Comparison of ENCODE assay signal across 8 cellular contexts in genomic region chr1:6613361-6614018, GRCh38. TPM values are rescaled to one million over a fixed set of nuclear protein-coding genes. Genes with fewer than 3 reads are reported as not detected.
DNase-seq lines count a peak whose midpoint lies in the region; ATAC-seq and TF ChIP-seq lines count a peak whose summit lies in the region.

PHF13 (plus strand) TSS chr1:6613731; CDS start chr1:6614067, 336 bp downstream.

- POLR2A ChIA-PET in SK-N-SH (lab: Yijun Ruan, JAX), result interaction anchor here (0.6 kb wide), 1 partner anchor 67 kb away, joined by 3 read pairs; no protein-coding TSS in a partner anchor

- peak within 1 kb of the TSS; percentile 93 for H3K4me2 ChIP-seq in SK-N-SH

- no peaks in the 10 kb centered on the region for H3K9me3 ChIP-seq in SK-N-SH

- CTCF ChIA-PET in SK-N-SH (lab: Yijun Ruan, JAX), result interaction anchor here (1.0 to 1.1 kb wide), 2 partner anchors 10 to 58 kb away, joined by 4 to 5 read pairs; partner anchors contain the start of genes KLHL21, NOL9 and TAS1R1

- peaks cover 0 to 3% of the 10 kb centered on the region in 2 experiments for H3K36me3 ChIP-seq in SK-N-SH (replicated peaks in 1 of 2; ENCODE audit: control insufficient read depth in 1 of 2, insufficient read depth in 2 of 2, low read length in 1 of 2)

- WGBS in SK-N-SH (ENCODE audit: low lambda C conversion rate), result 0% methylated on average over 11 of the region's 84 CpGs

- peak within 1 kb of the TSS; percentile 77 to 78 for H3K27ac ChIP-seq in SK-N-SH (ENCODE audit: low read depth in 2 of 2, low read length in 1 of 2)

- no peak; a peak in 1 of 4 replicates for TF ChIP-seq EP300 in SK-N-SH (IDR thresholded peaks at IDR 0.05; ENCODE audit: borderline replicate concordance in 1 of 2, low read depth in 1 of 2, low read length in 1 of 2)

- peaks cover 44% of the 10 kb centered on the region for H3K79me2 ChIP-seq in SK-N-SH (ENCODE audit: insufficient read depth)

- ATAC-seq in HG02610 (IDR thresholded peaks at IDR 0.05; ENCODE audit: unreplicated experiment), result peak; percentile 90

- no peaks in the 10 kb centered on the region for H3K9me2 ChIP-seq in SK-N-SH

- peaks cover 14% of the 10 kb centered on the region for H3F3A ChIP-seq in SK-N-SH (replicated peaks; ENCODE audit: insufficient read depth)

- H2AFZ ChIP-seq in SK-N-SH (ENCODE audit: low read depth), result peak within 1 kb of the TSS; percentile 95

- H3K9ac ChIP-seq in SK-N-SH, result peak within 1 kb of the TSS; percentile 86

- H3K4me3 ChIP-seq in GM08714 (ENCODE audit: low read length) (peak within 1 kb of the TSS; percentile 93), SK-N-SH (ENCODE audit: low read depth in 2 of 2, low read length in 1 of 2) (peak within 1 kb of the TSS; percentile 75 to 90)

- H3K27me3 ChIP-seq in SK-N-SH (ENCODE audit: insufficient read depth), result no peaks in the 10 kb centered on the region

- peaks cover 0 to 7% of the 10 kb centered on the region in 2 experiments; a peak in 1 of 4 replicates for H3K4me1 ChIP-seq in SK-N-SH (ENCODE audit: control insufficient read depth in 1 of 2, insufficient read depth in 2 of 2, low read depth in 1 of 2, low read length in 1 of 2)

- TF ChIP-seq CTCF in SK-N-SH (IDR thresholded peaks at IDR 0.05), result no peak

- no peak for TF ChIP-seq RAD21 in SK-N-SH (IDR thresholded peaks at IDR 0.05; ENCODE audit: low read length)

- DNase-seq in NCI-H1092 (lab: John Stamatoyannopoulos, UW) (peak; percentile 100), SK-N-SH (peak; percentile 100), globus pallidus (ENCODE audit: low spot score) (peak; percentile 98), nucleus accumbens (lab: John Stamatoyannopoulos, UW) (peak; percentile 92 to 100 (median 99)), superior temporal gyrus (ENCODE audit: extremely low spot score) (peak; percentile 97)
- peak; percentile 100 for DNase-seq in activated naive CD4-positive, alpha-beta T cell treated with anti-CD3 and anti-CD28 coated beads, Interleukin-2, amount 50 U/mL, for 16 hours

- peaks cover 33% of the 10 kb centered on the region for H4K20me1 ChIP-seq in SK-N-SH (ENCODE audit: insufficient read depth)

TF ChIP-seq in SK-N-SH, 30 proteins besides CTCF, POLR2A, EP300 and RAD21:
- TF ChIP-seq SMC3 (IDR thresholded peaks at IDR 0.05; ENCODE audit: low read depth, low read length), result no peak
- TF ChIP-seq CHD2 (IDR thresholded peaks at IDR 0.05; ENCODE audit: low read length, partially characterized antibody), result peak; percentile 96
- TF ChIP-seq FOSL2 (IDR thresholded peaks at IDR 0.05; ENCODE audit: borderline replicate concordance, low read depth), result no peak
- TF ChIP-seq TEAD4 (IDR thresholded peaks at IDR 0.05; ENCODE audit: borderline replicate concordance, insufficient read depth), result no peak
- TF ChIP-seq NFIC (IDR thresholded peaks at IDR 0.05; ENCODE audit: borderline replicate concordance), result no peak
- peak; percentile 15; the same call in 1 of the 2 replicates for TF ChIP-seq TCF12 (IDR thresholded peaks at IDR 0.05)
- no peak for TF ChIP-seq FOXM1 (IDR thresholded peaks at IDR 0.05; ENCODE audit: low read depth)
- no peak for TF ChIP-seq RXRA (IDR thresholded peaks at IDR 0.05; ENCODE audit: borderline replicate concordance, low read depth)
- no peak for TF ChIP-seq TAF1 (IDR thresholded peaks at IDR 0.05; ENCODE audit: borderline replicate concordance, low read depth, low read length)
- peak; percentile 52 for TF ChIP-seq GABPA (IDR thresholded peaks at IDR 0.05; ENCODE audit: low read depth)
- peak; percentile 72; the same call in 1 of the 2 replicates for TF ChIP-seq MXI1 (IDR thresholded peaks at IDR 0.05; ENCODE audit: low read depth, low read length)
- peak; percentile 14; the same call in 1 of the 2 replicates for TF ChIP-seq NRF1 (IDR thresholded peaks at IDR 0.05; ENCODE audit: low read depth, low read length)

RNA-seq across cellular contexts. Expression of gene PHF13, which starts in this region (rescaled TPM):
- polyA plus RNA-seq in SK-N-SH (2012; rRNA removed), result 6.5 and 8.5 TPM in 2 replicates
- 6.9 and 8.9 TPM in 2 replicates for polyA plus RNA-seq in SK-N-SH (2012; cell fraction: cytosol; rRNA removed)
- polyA plus RNA-seq in SK-N-SH (2012; cell fraction: nucleus; rRNA removed), result 16.4 and 22.0 TPM in 2 replicates

Comparison
In these comparisons a context has a peak if more than half of its experiments do, and no peak if none do; other contexts are left out.
1. Peak in every context shown above with its lines: DNase-seq, ATAC-seq, H3K4me3 ChIP-seq and H3K27ac ChIP-seq.